Comparison of ENCODE assay signal across 8 cellular contexts in the genomic region with DNA sequence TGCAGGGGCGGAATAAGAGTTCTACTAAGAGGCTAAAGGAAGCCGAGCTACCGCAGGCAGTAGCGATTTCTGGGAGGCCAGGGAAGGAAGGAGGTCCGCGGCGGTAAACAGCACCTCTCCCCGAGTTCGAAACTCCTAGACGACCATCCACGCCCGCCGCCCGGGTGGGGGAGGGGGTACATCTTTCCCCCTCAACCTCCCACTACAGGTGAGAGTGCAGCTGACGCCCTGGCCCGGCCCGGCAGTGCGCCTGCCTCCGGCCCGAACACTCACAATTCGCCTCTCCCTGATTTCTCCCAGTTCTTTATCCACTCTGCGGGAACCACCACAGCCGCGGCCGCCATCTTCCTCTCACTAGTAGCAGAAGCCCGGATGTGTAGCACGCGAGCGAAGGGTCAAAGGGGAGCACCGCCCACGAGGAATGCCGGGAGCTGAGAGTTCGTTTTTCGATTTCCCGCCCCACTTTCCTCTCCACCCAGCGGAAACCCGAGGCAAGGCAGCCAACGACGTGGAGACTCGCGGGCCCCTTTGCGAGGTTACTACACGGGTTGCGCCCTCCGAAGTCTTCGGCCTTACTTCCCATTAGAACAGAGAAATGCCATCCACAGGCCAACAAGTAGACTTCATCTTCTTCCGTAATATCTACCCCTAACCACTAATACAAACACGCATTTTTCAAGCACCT. TPM values are rescaled to one million over a fixed set of nuclear protein-coding genes. Genes with fewer than 3 reads are reported as not detected.
DNase-seq lines count a peak whose midpoint lies in the region; ATAC-seq, FAIRE-seq and TF ChIP-seq lines count a peak whose summit lies in the region.

A gene with protein sequence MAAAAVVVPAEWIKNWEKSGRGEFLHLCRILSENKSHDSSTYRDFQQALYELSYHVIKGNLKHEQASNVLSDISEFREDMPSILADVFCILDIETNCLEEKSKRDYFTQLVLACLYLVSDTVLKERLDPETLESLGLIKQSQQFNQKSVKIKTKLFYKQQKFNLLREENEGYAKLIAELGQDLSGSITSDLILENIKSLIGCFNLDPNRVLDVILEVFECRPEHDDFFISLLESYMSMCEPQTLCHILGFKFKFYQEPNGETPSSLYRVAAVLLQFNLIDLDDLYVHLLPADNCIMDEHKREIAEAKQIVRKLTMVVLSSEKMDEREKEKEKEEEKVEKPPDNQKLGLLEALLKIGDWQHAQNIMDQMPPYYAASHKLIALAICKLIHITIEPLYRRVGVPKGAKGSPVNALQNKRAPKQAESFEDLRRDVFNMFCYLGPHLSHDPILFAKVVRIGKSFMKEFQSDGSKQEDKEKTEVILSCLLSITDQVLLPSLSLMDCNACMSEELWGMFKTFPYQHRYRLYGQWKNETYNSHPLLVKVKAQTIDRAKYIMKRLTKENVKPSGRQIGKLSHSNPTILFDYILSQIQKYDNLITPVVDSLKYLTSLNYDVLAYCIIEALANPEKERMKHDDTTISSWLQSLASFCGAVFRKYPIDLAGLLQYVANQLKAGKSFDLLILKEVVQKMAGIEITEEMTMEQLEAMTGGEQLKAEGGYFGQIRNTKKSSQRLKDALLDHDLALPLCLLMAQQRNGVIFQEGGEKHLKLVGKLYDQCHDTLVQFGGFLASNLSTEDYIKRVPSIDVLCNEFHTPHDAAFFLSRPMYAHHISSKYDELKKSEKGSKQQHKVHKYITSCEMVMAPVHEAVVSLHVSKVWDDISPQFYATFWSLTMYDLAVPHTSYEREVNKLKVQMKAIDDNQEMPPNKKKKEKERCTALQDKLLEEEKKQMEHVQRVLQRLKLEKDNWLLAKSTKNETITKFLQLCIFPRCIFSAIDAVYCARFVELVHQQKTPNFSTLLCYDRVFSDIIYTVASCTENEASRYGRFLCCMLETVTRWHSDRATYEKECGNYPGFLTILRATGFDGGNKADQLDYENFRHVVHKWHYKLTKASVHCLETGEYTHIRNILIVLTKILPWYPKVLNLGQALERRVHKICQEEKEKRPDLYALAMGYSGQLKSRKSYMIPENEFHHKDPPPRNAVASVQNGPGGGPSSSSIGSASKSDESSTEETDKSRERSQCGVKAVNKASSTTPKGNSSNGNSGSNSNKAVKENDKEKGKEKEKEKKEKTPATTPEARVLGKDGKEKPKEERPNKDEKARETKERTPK (N-terminal part only) (minus strand): TSS at position 374 of the 685 bp plus-strand sequence. CDS start 30 bp downstream, at position 344.

- peak; percentile 46 for TF ChIP-seq CTCF in upper lobe of right lung (IDR thresholded peaks at IDR 0.05)

- no peaks in the 10 kb centered on the region for H3K36me3 ChIP-seq in upper lobe of right lung

- no peaks in the 10 kb centered on the region for H3K27me3 ChIP-seq in upper lobe of right lung

- H3K9me3 ChIP-seq in upper lobe of right lung = no peaks in the 10 kb centered on the region

- FAIRE-seq in GM12891 (lab: Jason Lieb, UNC) = peak; percentile 90

- intact Hi-C loops in left cardiac atrium (cut with DNase I) = no loop called here
- intact Hi-C loops in posterior vena cava (cut with DNase I) = no loop called here
- intact Hi-C loops in upper lobe of right lung (cut with DNase I) = no loop called here

- H3K27ac ChIP-seq in upper lobe of right lung = peak within 1 kb of the TSS; percentile 81

- peaks cover 11% of the 10 kb centered on the region for H3K4me1 ChIP-seq in upper lobe of right lung

- ATAC-seq in HG02798 (IDR thresholded peaks at IDR 0.05; ENCODE audit: poor library complexity, unreplicated experiment) (peak; percentile 90), left cardiac atrium (peak; percentile 99), upper lobe of right lung (peak; percentile 99)

- peak; percentile 48 for DNase-seq in GM12891 (ENCODE audit: insufficient read length, low spot score)
- DNase-seq in NCI-H1436 (lab: John Stamatoyannopoulos, UW) = peak; percentile 92
- peak; percentile 55 to 77 (median 64) for DNase-seq in T-helper 1 cell
- DNase-seq in amniotic epithelial cell (ENCODE audit: low read depth) = peak; percentile 83
- peak; percentile 91 for DNase-seq in left cardiac atrium
- DNase-seq in posterior vena cava (ENCODE audit: low spot score) = peak; percentile 96
- peak; percentile 92 for DNase-seq in upper lobe of right lung

- peak within 1 kb of the TSS; percentile 77 for H3K4me3 ChIP-seq in upper lobe of right lung

- TF ChIP-seq POLR2A in GM12891 (IDR thresholded peaks at IDR 0.05; ENCODE audit: low read depth, low read length) = no peak

TF ChIP-seq in GM12891, 5 proteins besides CTCF, POLR2A, EP300 and RAD21:
- TF ChIP-seq POLR2AphosphoS5 (IDR thresholded peaks at IDR 0.05; ENCODE audit: low read depth, low read length) (peak; percentile 51; the same call in 1 of the 2 replicates), POU2F2 (IDR thresholded peaks at IDR 0.05; ENCODE audit: low read depth, low read length) (no peak), TAF1 (IDR thresholded peaks at IDR 0.05; ENCODE audit: low read depth, low read length) (peak; percentile 51; the same call in 1 of the 2 replicates), PAX5 (IDR thresholded peaks at IDR 0.05; ENCODE audit: insufficient read depth, low read length, severe bottlenecking) (no peak), SPI1 (IDR thresholded peaks at IDR 0.05; ENCODE audit: low read depth, low read length) (no peak)

RNA-seq across cellular contexts. Expression of the gene that starts here (rescaled TPM):
- polyA plus RNA-seq in GM12891 (2012; ENCODE audit: low read depth, missing spikeins) = 38.1 TPM
- total RNA-seq in left cardiac atrium (10 to 100 TPM; 25.7 to 33.8 TPM), posterior vena cava (10 to 100 TPM; 60.8 to 63.5 TPM), upper lobe of right lung (99.9 TPM)

Comparison
In these comparisons a context has a peak if more than half of its experiments do, and no peak if none do; other contexts are left out.
1. Peak in every context shown above with its lines: DNase-seq, ATAC-seq, H3K4me3 ChIP-seq and H3K27ac ChIP-seq.